ENCODE assay signal across 1 cellular context in the genomic region with DNA sequence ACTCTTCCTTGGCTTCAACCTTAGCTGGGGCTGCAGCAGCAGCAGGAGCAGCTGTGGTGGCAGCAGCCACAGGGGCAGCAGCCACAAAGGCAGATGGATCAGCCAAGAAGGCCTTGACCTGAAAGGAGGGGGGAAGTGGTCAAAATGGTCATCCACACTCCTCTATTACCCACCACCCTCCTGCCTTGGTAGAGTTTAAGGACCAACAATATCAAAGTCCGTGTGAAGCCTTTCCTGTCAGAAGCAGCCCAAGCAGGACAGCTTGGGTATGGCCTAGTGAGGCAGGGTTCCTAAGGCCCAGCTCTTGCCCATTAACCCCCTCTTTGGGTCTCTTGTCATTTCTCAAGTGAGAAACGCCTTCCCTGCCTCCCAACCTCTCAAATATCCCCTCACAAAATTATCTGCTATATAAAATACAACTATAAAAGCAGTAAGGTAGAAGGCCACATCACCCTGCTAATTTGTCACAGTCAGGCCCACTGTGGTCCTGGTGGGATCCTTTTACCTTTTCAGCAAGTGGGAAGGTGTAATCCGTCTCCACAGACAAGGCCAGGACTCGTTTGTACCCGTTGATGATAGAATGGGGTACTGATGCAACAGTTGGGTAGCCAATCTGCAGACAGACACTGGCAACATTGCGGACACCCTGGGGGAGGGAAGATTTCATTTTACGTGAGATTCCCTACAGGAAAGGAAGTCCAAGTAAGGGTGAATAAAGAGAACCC.
TF ChIP-seq lines count a peak whose summit lies in the region.

No MANE protein-coding gene starts in this region.

TF ChIP-seq in GM12891, 5 proteins besides CTCF, POLR2A, EP300 and RAD21:
- TF ChIP-seq POLR2AphosphoS5 (IDR thresholded peaks at IDR 0.05; ENCODE audit: low read depth, low read length) (peak; percentile 40; the same call in 1 of the 2 replicates), SPI1 (IDR thresholded peaks at IDR 0.05; ENCODE audit: low read depth, low read length) (0 out of 2 replicates have a peak, but pooled peaks have one; percentile 18)
